In the genomic region with DNA sequence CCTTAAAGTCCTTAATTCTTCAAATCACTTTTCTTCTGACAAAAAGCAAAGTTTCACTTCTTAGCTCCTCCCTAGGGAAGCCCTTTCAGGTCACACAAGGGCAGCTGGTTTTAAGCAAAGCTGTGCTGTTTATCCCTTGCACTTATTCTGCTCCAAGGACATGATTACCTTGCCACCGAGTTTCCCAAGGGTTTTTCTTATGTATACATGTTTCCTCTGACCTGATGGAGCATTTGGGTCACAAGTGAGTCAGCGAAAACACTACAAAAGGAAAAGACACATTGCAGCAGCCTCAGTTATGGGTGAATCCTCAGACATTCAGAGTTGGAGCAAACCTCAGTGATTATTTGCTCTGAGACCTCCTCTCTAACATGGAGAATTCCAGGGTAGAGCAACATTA, we compare ENCODE assay signal across 15 cellular contexts. TPM values are rescaled to one million over a fixed set of nuclear protein-coding genes. Genes with fewer than 3 reads are reported as not detected.
DNase-seq lines count a peak whose midpoint lies in the region; ATAC-seq, FAIRE-seq and TF ChIP-seq lines count a peak whose summit lies in the region.
"Had no signal": no experiment of that assay in that cellular context is flagged by ENCODE, and none has a peak within 500 bp of the region (broad histone marks: within the 10 kb centered on the region; RNA-seq: fewer than 3 reads in every experiment).

No MANE protein-coding gene starts in this region.

- ATAC-seq in SK-N-SH treated with all-trans-retinoic acid at 6 μM for 48 hours, result no peak
- ATAC-seq: activated CD8-positive, alpha-beta T cell treated with anti-CD3 and anti-CD28 coated beads, Interleukin-2, amount 10 ng/mL, durations not matched to agents 7 days and 5 days had no signal

- no peak for TF ChIP-seq RAD21 in SK-N-SH (IDR thresholded peaks at IDR 0.05; ENCODE audit: low read length)

- no peak overlapping the region for H3K4me2 ChIP-seq in SK-N-SH

- H3F3A ChIP-seq in SK-N-SH (replicated peaks; ENCODE audit: insufficient read depth), result no peaks in the 10 kb centered on the region

- CTCF ChIA-PET in SK-N-SH (lab: Yijun Ruan, JAX), result no interaction called here

- no peak overlapping the region for H3K27ac ChIP-seq in SK-N-SH (ENCODE audit: low read depth in 2 of 2, low read length in 1 of 2)
- H3K27ac ChIP-seq: SJCRH30, skin epidermis had no signal

- H3K4me3 ChIP-seq in SK-N-SH (ENCODE audit: low read depth in 2 of 2, low read length in 1 of 2), result no peak overlapping the region
- H3K4me3 ChIP-seq in fibroblast of pulmonary artery (replicated peaks; ENCODE audit: low read depth, low read length), result no peak overlapping the region
- H3K4me3 ChIP-seq: SJCRH30, skin epidermis had no signal

- TF ChIP-seq EP300 in SK-N-SH (IDR thresholded peaks at IDR 0.05; ENCODE audit: borderline replicate concordance in 1 of 2, low read depth in 1 of 2, low read length in 1 of 2), result no peak

- H3K9ac ChIP-seq in SK-N-SH, result no peak overlapping the region

- no peaks in the 10 kb centered on the region for H4K20me1 ChIP-seq in SK-N-SH (ENCODE audit: insufficient read depth)

- H3K27me3 ChIP-seq in SK-N-SH (ENCODE audit: insufficient read depth), result no peaks in the 10 kb centered on the region
- H3K27me3 ChIP-seq: SJCRH30 had no signal

- H3K36me3 ChIP-seq in SK-N-SH (replicated peaks in 1 of 2; ENCODE audit: control insufficient read depth in 1 of 2, insufficient read depth in 2 of 2, low read length in 1 of 2), result no peaks in the 10 kb centered on the region
- H3K36me3 ChIP-seq: SJCRH30 had no signal

- no peak for TF ChIP-seq CTCF in SK-N-SH (IDR thresholded peaks at IDR 0.05)
- TF ChIP-seq CTCF in fibroblast of pulmonary artery (IDR thresholded peaks at IDR 0.05; ENCODE audit: low read length, missing control alignments), result no peak

- 44% methylated on average over 2 of the region's 2 CpGs for WGBS in SK-N-SH (ENCODE audit: low lambda C conversion rate)

- H3K4me1 ChIP-seq in SK-N-SH (ENCODE audit: control insufficient read depth in 1 of 2, insufficient read depth in 2 of 2, low read depth in 1 of 2, low read length in 1 of 2), result no peaks in the 10 kb centered on the region

- no peak for FAIRE-seq in RCC 7860 (lab: Jason Lieb, UNC)
- FAIRE-seq: TTC549 had no signal

- POLR2A ChIA-PET in SK-N-SH (lab: Yijun Ruan, JAX), result no interaction called here

- no peak for DNase-seq in SK-N-SH
- peak; percentile 33 for DNase-seq in RCC 7860 (ENCODE audit: low spot score)
- peak; percentile 25 for DNase-seq in fibroblast of pulmonary artery (ENCODE audit: low read depth)
- DNase-seq in stromal cell of bone marrow (ENCODE audit: low read depth), result peak; percentile 8
- DNase-seq in DMS153 (lab: John Stamatoyannopoulos, UW), result no peak
- DNase-seq in activated CD8-positive, alpha-beta memory T cell treated with anti-CD3 and anti-CD28 coated beads, Interleukin-2, amount 50 U/mL, for 48 hours, result no peak
- DNase-seq in cortex of kidney (lab: John Stamatoyannopoulos, UW), result no peak
- DNase-seq: 8988T; activated CD8-positive, alpha-beta T cell treated with anti-CD3 and anti-CD28 coated beads, Interleukin-2, amount 10 ng/mL, durations not matched to agents 7 days and 5 days; activated gamma-delta T cell; NCI-H524 treated with DMSO at 0.1 percent for 48 hours; SJCRH30 had no signal

- 0 out of 2 replicates have a peak, but pooled peaks cover 2% of the 10 kb centered on the region for H3K9me3 ChIP-seq in SK-N-SH
- H3K9me3 ChIP-seq: SJCRH30 had no signal

- H2AFZ ChIP-seq in SK-N-SH (ENCODE audit: low read depth), result peak overlapping the region; percentile 43; the same call in 1 of the 2 replicates

- no peaks in the 10 kb centered on the region for H3K79me2 ChIP-seq in SK-N-SH (ENCODE audit: insufficient read depth)

- no peaks in the 10 kb centered on the region for H3K9me2 ChIP-seq in SK-N-SH

TF ChIP-seq in SK-N-SH, 30 proteins besides CTCF, POLR2A, EP300 and RAD21:
- TF ChIP-seq, protein P1, sequence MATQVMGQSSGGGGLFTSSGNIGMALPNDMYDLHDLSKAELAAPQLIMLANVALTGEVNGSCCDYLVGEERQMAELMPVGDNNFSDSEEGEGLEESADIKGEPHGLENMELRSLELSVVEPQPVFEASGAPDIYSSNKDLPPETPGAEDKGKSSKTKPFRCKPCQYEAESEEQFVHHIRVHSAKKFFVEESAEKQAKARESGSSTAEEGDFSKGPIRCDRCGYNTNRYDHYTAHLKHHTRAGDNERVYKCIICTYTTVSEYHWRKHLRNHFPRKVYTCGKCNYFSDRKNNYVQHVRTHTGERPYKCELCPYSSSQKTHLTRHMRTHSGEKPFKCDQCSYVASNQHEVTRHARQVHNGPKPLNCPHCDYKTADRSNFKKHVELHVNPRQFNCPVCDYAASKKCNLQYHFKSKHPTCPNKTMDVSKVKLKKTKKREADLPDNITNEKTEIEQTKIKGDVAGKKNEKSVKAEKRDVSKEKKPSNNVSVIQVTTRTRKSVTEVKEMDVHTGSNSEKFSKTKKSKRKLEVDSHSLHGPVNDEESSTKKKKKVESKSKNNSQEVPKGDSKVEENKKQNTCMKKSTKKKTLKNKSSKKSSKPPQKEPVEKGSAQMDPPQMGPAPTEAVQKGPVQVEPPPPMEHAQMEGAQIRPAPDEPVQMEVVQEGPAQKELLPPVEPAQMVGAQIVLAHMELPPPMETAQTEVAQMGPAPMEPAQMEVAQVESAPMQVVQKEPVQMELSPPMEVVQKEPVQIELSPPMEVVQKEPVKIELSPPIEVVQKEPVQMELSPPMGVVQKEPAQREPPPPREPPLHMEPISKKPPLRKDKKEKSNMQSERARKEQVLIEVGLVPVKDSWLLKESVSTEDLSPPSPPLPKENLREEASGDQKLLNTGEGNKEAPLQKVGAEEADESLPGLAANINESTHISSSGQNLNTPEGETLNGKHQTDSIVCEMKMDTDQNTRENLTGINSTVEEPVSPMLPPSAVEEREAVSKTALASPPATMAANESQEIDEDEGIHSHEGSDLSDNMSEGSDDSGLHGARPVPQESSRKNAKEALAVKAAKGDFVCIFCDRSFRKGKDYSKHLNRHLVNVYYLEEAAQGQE (IDR thresholded peaks at IDR 0.05; ENCODE audit: low read depth, low read length), result no peak
- TF ChIP-seq TCF12 (IDR thresholded peaks at IDR 0.05) (no peak), GABPA (IDR thresholded peaks at IDR 0.05; ENCODE audit: low read depth) (no peak), SIN3A (IDR thresholded peaks at IDR 0.05; ENCODE audit: borderline replicate concordance, low read depth, low read length) (no peak)
TF ChIP-seq in SK-N-SH: peak in this region for 0.

TF ChIP-seq in SK-N-SH treated with all-trans-retinoic acid at 6 μM for 48 hours, 23 proteins besides CTCF, POLR2A, EP300 and RAD21 (continues in another document):
- TF ChIP-seq, protein P2, sequence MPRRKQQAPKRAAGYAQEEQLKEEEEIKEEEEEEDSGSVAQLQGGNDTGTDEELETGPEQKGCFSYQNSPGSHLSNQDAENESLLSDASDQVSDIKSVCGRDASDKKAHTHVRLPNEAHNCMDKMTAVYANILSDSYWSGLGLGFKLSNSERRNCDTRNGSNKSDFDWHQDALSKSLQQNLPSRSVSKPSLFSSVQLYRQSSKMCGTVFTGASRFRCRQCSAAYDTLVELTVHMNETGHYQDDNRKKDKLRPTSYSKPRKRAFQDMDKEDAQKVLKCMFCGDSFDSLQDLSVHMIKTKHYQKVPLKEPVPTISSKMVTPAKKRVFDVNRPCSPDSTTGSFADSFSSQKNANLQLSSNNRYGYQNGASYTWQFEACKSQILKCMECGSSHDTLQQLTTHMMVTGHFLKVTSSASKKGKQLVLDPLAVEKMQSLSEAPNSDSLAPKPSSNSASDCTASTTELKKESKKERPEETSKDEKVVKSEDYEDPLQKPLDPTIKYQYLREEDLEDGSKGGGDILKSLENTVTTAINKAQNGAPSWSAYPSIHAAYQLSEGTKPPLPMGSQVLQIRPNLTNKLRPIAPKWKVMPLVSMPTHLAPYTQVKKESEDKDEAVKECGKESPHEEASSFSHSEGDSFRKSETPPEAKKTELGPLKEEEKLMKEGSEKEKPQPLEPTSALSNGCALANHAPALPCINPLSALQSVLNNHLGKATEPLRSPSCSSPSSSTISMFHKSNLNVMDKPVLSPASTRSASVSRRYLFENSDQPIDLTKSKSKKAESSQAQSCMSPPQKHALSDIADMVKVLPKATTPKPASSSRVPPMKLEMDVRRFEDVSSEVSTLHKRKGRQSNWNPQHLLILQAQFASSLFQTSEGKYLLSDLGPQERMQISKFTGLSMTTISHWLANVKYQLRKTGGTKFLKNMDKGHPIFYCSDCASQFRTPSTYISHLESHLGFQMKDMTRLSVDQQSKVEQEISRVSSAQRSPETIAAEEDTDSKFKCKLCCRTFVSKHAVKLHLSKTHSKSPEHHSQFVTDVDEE (CRISPR knock-in tag; IDR thresholded peaks at IDR 0.05), result no peak
- TF ChIP-seq, protein P3, sequence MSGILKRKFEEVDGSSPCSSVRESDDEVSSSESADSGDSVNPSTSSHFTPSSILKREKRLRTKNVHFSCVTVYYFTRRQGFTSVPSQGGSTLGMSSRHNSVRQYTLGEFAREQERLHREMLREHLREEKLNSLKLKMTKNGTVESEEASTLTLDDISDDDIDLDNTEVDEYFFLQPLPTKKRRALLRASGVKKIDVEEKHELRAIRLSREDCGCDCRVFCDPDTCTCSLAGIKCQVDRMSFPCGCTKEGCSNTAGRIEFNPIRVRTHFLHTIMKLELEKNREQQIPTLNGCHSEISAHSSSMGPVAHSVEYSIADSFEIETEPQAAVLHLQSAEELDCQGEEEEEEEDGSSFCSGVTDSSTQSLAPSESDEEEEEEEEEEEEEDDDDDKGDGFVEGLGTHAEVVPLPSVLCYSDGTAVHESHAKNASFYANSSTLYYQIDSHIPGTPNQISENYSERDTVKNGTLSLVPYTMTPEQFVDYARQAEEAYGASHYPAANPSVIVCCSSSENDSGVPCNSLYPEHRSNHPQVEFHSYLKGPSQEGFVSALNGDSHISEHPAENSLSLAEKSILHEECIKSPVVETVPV (CRISPR knock-in tag; IDR thresholded peaks at IDR 0.05), result no peak
- no peak for TF ChIP-seq ZFP30 (CRISPR knock-in tag; IDR thresholded peaks at IDR 0.05)
- TF ChIP-seq RARB (CRISPR knock-in tag; IDR thresholded peaks at IDR 0.05), result no peak

RNA-seq across cellular contexts. Expression of a gene that starts 26.6 kb away (rescaled TPM):
- 19.5 and 22.8 TPM in 2 replicates for polyA plus RNA-seq in SK-N-SH (2012; rRNA removed)
- 19.3 and 19.6 TPM in 2 replicates for polyA plus RNA-seq in SK-N-SH (2012; cell fraction: cytosol; rRNA removed)
- 7.6 and 11.6 TPM in 2 replicates for polyA plus RNA-seq in SK-N-SH (2012; cell fraction: nucleus; rRNA removed)

RNA-seq across cellular contexts. Expression of a gene that starts 34.1 kb away (rescaled TPM):
- polyA plus RNA-seq in SK-N-SH (2012; rRNA removed), result 268 and 278 TPM in 2 replicates
- polyA plus RNA-seq in SK-N-SH (2012; cell fraction: cytosol; rRNA removed), result 280 and 288 TPM in 2 replicates
- polyA plus RNA-seq in SK-N-SH (2012; cell fraction: nucleus; rRNA removed), result 122 and 135 TPM in 2 replicates

Comparison
In these comparisons a context has a peak if more than half of its experiments do, and no peak if none do; other contexts are left out.
1. DNase-seq: peak in RCC 7860 (single experiment), fibroblast of pulmonary artery (single experiment) and stromal cell of bone marrow (single experiment); none in SK-N-SH (single experiment), DMS153 (single experiment), activated CD8-positive, alpha-beta memory T cell treated with anti-CD3 and anti-CD28 coated beads, Interleukin-2, amount 50 U/mL, for 48 hours (single experiment) and cortex of kidney (single experiment).